ENCODE assay signal across 8 cellular contexts in genomic region chr9:72363226-72363625, GRCh38. TPM values are rescaled to one million over a fixed set of nuclear protein-coding genes. Genes with fewer than 3 reads are reported as not detected.
DNase-seq lines count a peak whose midpoint lies in the region; ATAC-seq, FAIRE-seq and TF ChIP-seq lines count a peak whose summit lies in the region.

No MANE protein-coding gene starts in this region.

- TF ChIP-seq POLR2A in suprapubic skin (IDR thresholded peaks at IDR 0.05) = no peak

- POLR2A ChIA-PET in activated CD4-positive, alpha-beta T cell treated with anti-CD3 and anti-CD28 coated beads for 36 hours (lab: Charles Lee) = interaction anchor here (0.6 to 1.2 kb wide), 5 partner anchors 14 to 453 kb away, joined by 3 to 6 read pairs (median 4); partner anchors contain the start of gene ABHD17B

- ATAC-seq in activated CD4-positive, alpha-beta T cell treated with anti-CD3 and anti-CD28 coated beads for 36 hours = no peak
- ATAC-seq in HG03432 (IDR thresholded peaks at IDR 0.05; ENCODE audit: unreplicated experiment) = no peak
- ATAC-seq in HG02852 (IDR thresholded peaks at IDR 0.05; ENCODE audit: unreplicated experiment) = no peak

- peaks cover 52% of the 10 kb centered on the region for H3K4me1 Mint-ChIP-seq in activated CD4-positive, alpha-beta T cell treated with anti-CD3 and anti-CD28 coated beads for 36 hours
- H3K4me1 Mint-ChIP-seq in activated naive CD8-positive, alpha-beta T cell (ENCODE audit: low read depth) = peaks cover 57% of the 10 kb centered on the region

- H3K4me1 ChIP-seq in kidney (ENCODE audit: control insufficient read depth in 1 of 2, insufficient read depth in 1 of 2, low read depth in 1 of 2, low read length in 2 of 2) (peaks cover 8 to 30% of the 10 kb centered on the region in 2 donors), suprapubic skin (peaks cover 58% of the 10 kb centered on the region)

- H3K36me3 Mint-ChIP-seq in activated CD4-positive, alpha-beta T cell treated with anti-CD3 and anti-CD28 coated beads for 36 hours (ENCODE audit: low read depth) = peaks cover 44% of the 10 kb centered on the region
- peaks cover 15% of the 10 kb centered on the region for H3K36me3 Mint-ChIP-seq in activated naive CD8-positive, alpha-beta T cell

- H3K9me3 Mint-ChIP-seq in activated CD4-positive, alpha-beta T cell treated with anti-CD3 and anti-CD28 coated beads for 36 hours (ENCODE audit: low read depth) = no peaks in the 10 kb centered on the region
- H3K9me3 Mint-ChIP-seq in activated naive CD8-positive, alpha-beta T cell (ENCODE audit: low read depth) = no peaks in the 10 kb centered on the region

- no peak for FAIRE-seq in kidney (lab: Jason Lieb, UNC)

- no peak for TF ChIP-seq EP300 in suprapubic skin (IDR thresholded peaks at IDR 0.05)

- DNase-seq in activated CD4-positive, alpha-beta T cell treated with anti-CD3 and anti-CD28 coated beads for 36 hours = no peak
- no peak for DNase-seq in activated CD4-positive, alpha-beta T cell treated with anti-CD3 and anti-CD28 coated beads for 4 hours
- no peak for DNase-seq in kidney
- DNase-seq in suprapubic skin (ENCODE audit: low spot score in 2 of 2) = no peak
- DNase-seq in NCI-H2171 (lab: John Stamatoyannopoulos, UW) = no peak

- H3K36me3 ChIP-seq in kidney (ENCODE audit: control insufficient read depth in 1 of 2, insufficient read depth in 2 of 2, low read length in 2 of 2) = peaks cover 9 to 24% of the 10 kb centered on the region in 2 donors
- H3K36me3 ChIP-seq in suprapubic skin = peaks cover 22% of the 10 kb centered on the region

- peak overlapping the region; percentile 94 to 100 for H3K9ac ChIP-seq in kidney (ENCODE audit: low read length in 2 of 2)

- no peaks in the 10 kb centered on the region for H3K9me3 ChIP-seq in kidney (ENCODE audit: control insufficient read depth in 1 of 2, low read length in 2 of 2)
- no peaks in the 10 kb centered on the region for H3K9me3 ChIP-seq in suprapubic skin

- intact Hi-C loops in activated CD4-positive, alpha-beta T cell treated with anti-CD3 and anti-CD28 coated beads for 36 hours (cut with DNase I, micrococcal nuclease) = loop anchor here (5.0 to 10.0 kb wide), 4 partner anchors 578 to 1948 kb away; partner anchors contain the start of genes ANXA1 (in 1 of the 2) and KLF9 (in 1 of the 2)
- intact Hi-C loops in kidney (cut with DNase I) = no loop called here

- H3K4me3 Mint-ChIP-seq in activated CD4-positive, alpha-beta T cell treated with anti-CD3 and anti-CD28 coated beads for 36 hours = peak overlapping the region; percentile 91
- H3K4me3 Mint-ChIP-seq in activated naive CD8-positive, alpha-beta T cell = peak overlapping the region; percentile 91

- TF ChIP-seq CTCF in kidney (IDR thresholded peaks at IDR 0.05; ENCODE audit: borderline replicate concordance, extremely low read depth, insufficient read depth) (no peak), suprapubic skin (IDR thresholded peaks at IDR 0.05) (no peak)

- peak overlapping the region; percentile 96 for H3K27ac Mint-ChIP-seq in activated CD4-positive, alpha-beta T cell treated with anti-CD3 and anti-CD28 coated beads for 36 hours
- peak overlapping the region; percentile 96 for H3K27ac Mint-ChIP-seq in activated naive CD8-positive, alpha-beta T cell

- H3K4me3 ChIP-seq in kidney (ENCODE audit: low read length in 2 of 2) (peak overlapping the region; percentile 98 to 99), suprapubic skin (peak overlapping the region; percentile 86)

- H3K27ac ChIP-seq in kidney (ENCODE audit: low read depth in 2 of 2, low read length in 2 of 2) (peak overlapping the region; percentile 100), suprapubic skin (peak overlapping the region; percentile 100)

- H3K27me3 Mint-ChIP-seq in activated CD4-positive, alpha-beta T cell treated with anti-CD3 and anti-CD28 coated beads for 36 hours = no peaks in the 10 kb centered on the region
- H3K27me3 Mint-ChIP-seq in activated naive CD8-positive, alpha-beta T cell = no peaks in the 10 kb centered on the region

- WGBS in suprapubic skin = 0% methylated on average over 2 of the region's 2 CpGs

- H3K27me3 ChIP-seq in suprapubic skin = no peaks in the 10 kb centered on the region

- CTCF ChIA-PET in activated CD4-positive, alpha-beta T cell treated with anti-CD3 and anti-CD28 coated beads for 36 hours (lab: Charles Lee) = interaction anchor here (0.6 to 1.4 kb wide), 4 partner anchors 70 to 325 kb away, joined by 3 read pairs; no protein-coding TSS in a partner anchor

RNA-seq across cellular contexts. Expression of gene ZFAND5, which starts 1.8 kb away (rescaled TPM):
- 10 to 100 TPM; 72.0 to 88.2 TPM for total RNA-seq in activated CD4-positive, alpha-beta T cell treated with anti-CD3 and anti-CD28 coated beads for 36 hours
- total RNA-seq in kidney (218 TPM), suprapubic skin (100 to 1,000 TPM; 105 to 281 (median 137) TPM)
- polyA plus RNA-seq in kidney (ENCODE audit: insufficient read depth, low read depth, low replicate concordance) = 88.8 TPM
